8 cellular contexts compared by ENCODE assay signal in the genomic region with DNA sequence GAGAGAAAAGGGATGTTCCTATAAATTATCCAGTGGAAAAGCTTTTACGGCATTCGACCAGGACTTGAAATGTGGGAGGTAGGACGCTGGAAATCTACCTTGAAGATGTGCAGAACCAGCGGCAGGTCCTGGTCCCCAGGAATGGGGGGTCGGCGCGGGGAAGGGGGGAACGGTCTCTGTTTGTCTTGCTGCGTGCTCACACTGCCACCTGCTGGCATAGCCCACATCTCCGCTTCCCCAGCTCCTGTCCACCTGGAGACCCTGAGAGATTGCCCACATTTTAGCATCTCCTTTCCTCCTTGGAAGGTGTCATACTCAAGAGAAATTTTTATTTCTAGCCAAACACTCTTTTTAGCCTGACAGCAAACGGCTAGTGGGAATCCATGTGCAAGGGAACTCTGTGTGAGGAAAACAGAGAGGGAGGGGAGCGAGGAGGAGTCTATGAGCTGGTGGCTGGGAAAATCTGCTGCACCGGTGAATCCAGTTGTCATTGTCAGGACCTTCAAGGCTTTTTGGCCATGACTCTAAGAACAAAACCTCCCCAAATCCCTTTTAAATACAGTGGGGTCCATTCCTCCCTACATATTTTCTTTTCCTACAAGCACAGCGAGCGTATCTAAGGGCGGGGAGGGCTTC.
DNase-seq lines count a peak whose midpoint lies in the region; ATAC-seq and TF ChIP-seq lines count a peak whose summit lies in the region.

No MANE protein-coding gene starts in this region.

- no peak overlapping the region for H3K4me3 ChIP-seq in foreskin fibroblast (ENCODE audit: low read depth in 1 of 2, low read length in 2 of 2)
- H3K4me3 ChIP-seq in CD8-positive, alpha-beta memory T cell (ENCODE audit: low read length), result no peak overlapping the region

- H3K27ac ChIP-seq in RWPE1, result no peak overlapping the region
- no peak overlapping the region for H3K27ac ChIP-seq in CD8-positive, alpha-beta memory T cell (ENCODE audit: low read depth, low read length)

- peak; percentile 5 for DNase-seq in stimulated activated CD4-positive, alpha-beta T cell treated with anti-CD3 and anti-CD28 coated beads, Interleukin-12 subunit alpha, Interleukin-12 subunit beta, amount 100 ng/mL, for 4 hours
- no peak for DNase-seq in stimulated activated CD4-positive, alpha-beta T cell treated with anti-CD3 and anti-CD28 coated beads, Interleukin-1b, Interleukin-23, amount 100 ng/mL, for 48 hours
- DNase-seq in RWPE1 (ENCODE audit: low spot score) (no peak), foreskin fibroblast (peak in 1 of 2 donors; percentile 48), progenitor cell of endocrine pancreas (ENCODE audit: low spot score, unreplicated experiment) (peak; percentile 32)
- DNase-seq in CD8-positive, alpha-beta memory T cell, result no peak
- DNase-seq in effector memory CD8-positive, alpha-beta T cell, result no peak

- no peaks in the 10 kb centered on the region for H3K27me3 ChIP-seq in CD8-positive, alpha-beta memory T cell (ENCODE audit: insufficient read depth, low read length, poor library complexity, severe bottlenecking)

- H3K27me3 Mint-ChIP-seq in progenitor cell of endocrine pancreas, result peaks cover 10% of the 10 kb centered on the region
- H3K27me3 Mint-ChIP-seq in CD8-positive, alpha-beta memory T cell, result peaks cover 29 to 46% of the 10 kb centered on the region in 2 donors
- H3K27me3 Mint-ChIP-seq in effector memory CD8-positive, alpha-beta T cell, result peaks cover 54 to 59% of the 10 kb centered on the region in 2 donors
- H3K27me3 Mint-ChIP-seq in activated T-helper 17 cell treated with anti-CD3 and anti-CD28 coated beads, Interleukin-2, amount 50 U/mL, for 72 hours, result peaks cover 15% of the 10 kb centered on the region

- no peak for ATAC-seq in effector memory CD8-positive, alpha-beta T cell (replicated peaks)
- ATAC-seq in activated T-helper 17 cell treated with anti-CD3 and anti-CD28 coated beads, Interleukin-2, amount 50 U/mL, for 72 hours (replicated peaks), result no peak

- no peaks in the 10 kb centered on the region for H3K4me1 ChIP-seq in CD8-positive, alpha-beta memory T cell (ENCODE audit: insufficient read depth, low read length)

- no peaks in the 10 kb centered on the region for H3K36me3 Mint-ChIP-seq in progenitor cell of endocrine pancreas (ENCODE audit: insufficient read depth)
- no peaks in the 10 kb centered on the region for H3K36me3 Mint-ChIP-seq in CD8-positive, alpha-beta memory T cell
- H3K36me3 Mint-ChIP-seq in effector memory CD8-positive, alpha-beta T cell (ENCODE audit: insufficient read depth), result peaks cover 2% of the 10 kb centered on the region
- no peaks in the 10 kb centered on the region for H3K36me3 Mint-ChIP-seq in activated T-helper 17 cell treated with anti-CD3 and anti-CD28 coated beads, Interleukin-2, amount 50 U/mL, for 72 hours (ENCODE audit: low read depth)

- H3K9me3 Mint-ChIP-seq in progenitor cell of endocrine pancreas (ENCODE audit: low read depth), result no peaks in the 10 kb centered on the region
- H3K9me3 Mint-ChIP-seq in CD8-positive, alpha-beta memory T cell, result peaks cover 0 to 3% (median 0%) of the 10 kb centered on the region in 5 donors
- H3K9me3 Mint-ChIP-seq in effector memory CD8-positive, alpha-beta T cell, result no peaks in the 10 kb centered on the region
- H3K9me3 Mint-ChIP-seq in activated T-helper 17 cell treated with anti-CD3 and anti-CD28 coated beads, Interleukin-2, amount 50 U/mL, for 72 hours, result no peaks in the 10 kb centered on the region

- H3K27ac Mint-ChIP-seq in progenitor cell of endocrine pancreas, result no peak overlapping the region
- H3K27ac Mint-ChIP-seq in CD8-positive, alpha-beta memory T cell, result no peak overlapping the region
- H3K27ac Mint-ChIP-seq in effector memory CD8-positive, alpha-beta T cell, result no peak overlapping the region
- no peak overlapping the region for H3K27ac Mint-ChIP-seq in activated T-helper 17 cell treated with anti-CD3 and anti-CD28 coated beads, Interleukin-2, amount 50 U/mL, for 72 hours

- H3K4me1 Mint-ChIP-seq in progenitor cell of endocrine pancreas (ENCODE audit: low read depth), result no peaks in the 10 kb centered on the region
- peaks cover 0 to 5% (median 3%) of the 10 kb centered on the region in 3 donors for H3K4me1 Mint-ChIP-seq in CD8-positive, alpha-beta memory T cell
- H3K4me1 Mint-ChIP-seq in effector memory CD8-positive, alpha-beta T cell (ENCODE audit: low read depth in 2 of 2), result peaks cover 0 to 4% of the 10 kb centered on the region in 2 donors
- H3K4me1 Mint-ChIP-seq in activated T-helper 17 cell treated with anti-CD3 and anti-CD28 coated beads, Interleukin-2, amount 50 U/mL, for 72 hours, result no peaks in the 10 kb centered on the region

- CTCF ChIA-PET in RWPE1 (lab: Yijun Ruan, JAX), result interaction anchor here (0.5 to 0.7 kb wide), 3 partner anchors 66 to 862 kb away, joined by 3 to 4 read pairs (median 4); no protein-coding TSS in a partner anchor
- CTCF ChIA-PET in CD8-positive, alpha-beta memory T cell (lab: Charles Lee), result no interaction called here

- peak; percentile 70 for TF ChIP-seq CTCF in RWPE1 (conservative IDR thresholded peaks at IDR 0.05; ENCODE audit: low read depth)
- TF ChIP-seq CTCF in foreskin fibroblast (IDR thresholded peaks at IDR 0.05; ENCODE audit: low read depth, low read length), result peak; percentile 75
- peak; percentile 75 for TF ChIP-seq CTCF in progenitor cell of endocrine pancreas (IDR thresholded peaks at IDR 0.05; ENCODE audit: unreplicated experiment)

- H3K36me3 ChIP-seq in CD8-positive, alpha-beta memory T cell (ENCODE audit: insufficient read depth, low read length), result no peaks in the 10 kb centered on the region

- H3K4me3 Mint-ChIP-seq in progenitor cell of endocrine pancreas (ENCODE audit: low read depth), result no peak overlapping the region
- peak overlapping the region in 2 of 7 donors; percentile 4 to 36 for H3K4me3 Mint-ChIP-seq in CD8-positive, alpha-beta memory T cell
- no peak overlapping the region for H3K4me3 Mint-ChIP-seq in effector memory CD8-positive, alpha-beta T cell
- no peak overlapping the region for H3K4me3 Mint-ChIP-seq in activated T-helper 17 cell treated with anti-CD3 and anti-CD28 coated beads, Interleukin-2, amount 50 U/mL, for 72 hours

- POLR2A ChIA-PET in RWPE1 (lab: Yijun Ruan, JAX; ENCODE audit: low non-redundant PET), result no interaction called here
- POLR2A ChIA-PET in CD8-positive, alpha-beta memory T cell (lab: Charles Lee), result no interaction called here

- no peaks in the 10 kb centered on the region for H3K9me3 ChIP-seq in CD8-positive, alpha-beta memory T cell (ENCODE audit: low read length)

Comparison
In these comparisons a context has a peak if more than half of its experiments do, and no peak if none do; other contexts are left out.
1. DNase-seq: peak in stimulated activated CD4-positive, alpha-beta T cell treated with anti-CD3 and anti-CD28 coated beads, Interleukin-12 subunit alpha, Interleukin-12 subunit beta, amount 100 ng/mL, for 4 hours (single experiment) and progenitor cell of endocrine pancreas (single experiment); none in stimulated activated CD4-positive, alpha-beta T cell treated with anti-CD3 and anti-CD28 coated beads, Interleukin-1b, Interleukin-23, amount 100 ng/mL, for 48 hours (single experiment), RWPE1 (single experiment), CD8-positive, alpha-beta memory T cell (0 of 5) and effector memory CD8-positive, alpha-beta T cell (0 of 3).
2. Peak in every context shown above with its lines, with median percentiles within 50 percentile points of each other: CTCF ChIP-seq.